8 cellular contexts compared by ENCODE assay signal in genomic region chr1:203026666-203027663, GRCh38. TPM values are rescaled to one million over a fixed set of nuclear protein-coding genes. Genes with fewer than 3 reads are reported as not detected.
DNase-seq lines count a peak whose midpoint lies in the region; ATAC-seq, FAIRE-seq and TF ChIP-seq lines count a peak whose summit lies in the region.

No MANE protein-coding gene starts in this region.

- peak overlapping the region; percentile 67 to 93; a peak in 3 of 4 replicates for H3K9ac ChIP-seq in K562 (ENCODE audit: insufficient read depth in 1 of 2, low read depth in 2 of 2, low read length in 2 of 2)
- H3K9ac ChIP-seq in HepG2 (ENCODE audit: insufficient read depth, low read depth, low read length): peak overlapping the region; percentile 55

- H3K27me3 ChIP-seq in K562 (ENCODE audit: control insufficient read depth in 2 of 2, insufficient read depth in 2 of 2, low read length in 2 of 2): no peaks in the 10 kb centered on the region; a peak in 1 of 5 replicates
- peaks cover 5 to 14% of the 10 kb centered on the region in 2 experiments; a peak in 4 of 5 replicates for H3K27me3 ChIP-seq in HepG2 (ENCODE audit: control insufficient read depth in 1 of 2, insufficient read depth in 2 of 2, low read length in 2 of 2)
- H3K27me3 ChIP-seq in thymus (ENCODE audit: control insufficient read depth, insufficient read depth): peaks cover 3% of the 10 kb centered on the region

- TF ChIP-seq POLR2A in K562 (conservative IDR thresholded peaks at IDR 0.05) (no peak), HepG2 (IDR thresholded peaks at IDR 0.05; ENCODE audit: insufficient read depth in 1 of 2, low read depth in 2 of 2, low read length in 2 of 2) (no peak)

- no peaks in the 10 kb centered on the region for H3K9me1 ChIP-seq in K562 (ENCODE audit: control insufficient read depth, insufficient read depth, low read length)

- CTCF ChIA-PET in K562 (lab: Yijun Ruan, JAX; ENCODE audit: low intra/inter-chr PET ratio) (no interaction called here), HepG2 (lab: Yijun Ruan, JAX; ENCODE audit: low intra/inter-chr PET ratio, low total read pairs) (no interaction called here)

- in situ Hi-C loops in K562 (cut with MboI) (no loop called here), HepG2 (cut with HindIII; ENCODE audit: extremely low pct_ligation_motif_present, low pct_unique_long_range_greater_than_20kb) (no loop called here)

- H3K9me3 ChIP-seq in K562 (replicated peaks; ENCODE audit: control insufficient read depth, insufficient read depth, low read depth, low read length): no peaks in the 10 kb centered on the region
- H3K9me3 ChIP-seq in HepG2 (ENCODE audit: low read length): no peaks in the 10 kb centered on the region
- no peaks in the 10 kb centered on the region for H3K9me3 ChIP-seq in thymus (ENCODE audit: control insufficient read depth)

- intact Hi-C loops in K562 (cut with micrococcal nuclease): no loop called here
- intact Hi-C loops in HepG2 (cut with micrococcal nuclease; ENCODE audit: unreplicated experiment): no loop called here

- H3K4me2 ChIP-seq in K562 (ENCODE audit: insufficient read depth, low read length) (peak overlapping the region; percentile 97), HepG2 (ENCODE audit: low read depth, low read length) (peak overlapping the region; percentile 89)

- H3K79me2 ChIP-seq in K562 (ENCODE audit: control insufficient read depth, insufficient read depth, low read length): no peaks in the 10 kb centered on the region
- H3K79me2 ChIP-seq in HepG2 (ENCODE audit: insufficient read depth, low read length): no peaks in the 10 kb centered on the region

- FAIRE-seq in K562 (lab: Jason Lieb, UNC) (no peak), HepG2 (lab: Jason Lieb, UNC) (no peak)

- H3K27ac ChIP-seq in K562 (ENCODE audit: extremely low read depth, low read depth, low read length) (peak overlapping the region; percentile 42; the same call in 1 of the 3 replicates), HepG2 (ENCODE audit: extremely low read length, insufficient read depth, low read length) (no peak overlapping the region), thymus (ENCODE audit: low read depth) (no peak overlapping the region)

- POLR2A ChIA-PET in K562 (lab: Yijun Ruan, JAX): interaction anchor here (0.6 to 4.5 kb wide), 15 partner anchors 8 to 1205 kb away, joined by 3 to 22 read pairs (median 5); partner anchors contain the start of gene TMEM183A
- POLR2A ChIA-PET in HepG2 (lab: Yijun Ruan, JAX): interaction anchor here (3.0 kb wide), 1 partner anchor 20 kb away, joined by 10 read pairs; the partner anchor contains the start of gene TMEM183A

- TF ChIP-seq CTCF in K562 (IDR thresholded peaks at IDR 0.05 in 2 of 3, conservative IDR thresholded peaks at IDR 0.05 in 1 of 3; ENCODE audit: insufficient read depth in 2 of 3, low read depth in 1 of 3, low read length in 3 of 3): 0 out of 6 replicates have a peak, but pooled peaks of 1 of the 3 experiments have one; percentile 16
- no peak for TF ChIP-seq CTCF in HepG2 (CRISPR knock-in tag; IDR thresholded peaks at IDR 0.05)

- WGBS in K562 (ENCODE audit: insufficient coverage, low coverage, missing lambda C conversion rate): 39% methylated on average over 32 of the region's 46 CpGs
- 56% methylated on average over 33 of the region's 46 CpGs for WGBS in HepG2 (ENCODE audit: low lambda C conversion rate)
- 14% methylated on average over 46 of the region's 46 CpGs for WGBS in thymus

- H3K36me3 ChIP-seq in K562 (ENCODE audit: control insufficient read depth, insufficient read depth, low read length) (peaks cover 34% of the 10 kb centered on the region), HepG2 (replicated peaks in 1 of 2; ENCODE audit: control insufficient read depth in 1 of 2, insufficient read depth in 2 of 2, low read length in 2 of 2) (peaks cover 0 to 18% of the 10 kb centered on the region in 2 experiments; a peak in 2 of 5 replicates), thymus (ENCODE audit: control insufficient read depth, insufficient read depth) (peaks cover 7% of the 10 kb centered on the region)

- BruUV-seq in K562 (replicated peaks; lab: Mats Ljungman, UMichigan) (no TSS peak), HepG2 (replicated peaks; lab: Mats Ljungman, UMichigan) (no TSS peak)

- H4K20me1 ChIP-seq in K562 (replicated peaks; ENCODE audit: control insufficient read depth, insufficient read depth, low read length) (no peaks in the 10 kb centered on the region), HepG2 (ENCODE audit: insufficient read depth, low read length) (no peaks in the 10 kb centered on the region)

- H3K4me1 ChIP-seq in K562 (replicated peaks in 1 of 2; ENCODE audit: control insufficient read depth in 2 of 2, insufficient read depth in 2 of 2, low read length in 2 of 2) (peaks cover 11 to 27% of the 10 kb centered on the region in 2 experiments; a peak in 4 of 5 replicates), HepG2 (ENCODE audit: insufficient read depth, low read length) (peaks cover 26% of the 10 kb centered on the region), thymus (ENCODE audit: control insufficient read depth, insufficient read depth, low read length) (peaks cover 2% of the 10 kb centered on the region)

- TF ChIP-seq EP300 in K562 (IDR thresholded peaks at IDR 0.05; ENCODE audit: low read length) (no peak), HepG2 (IDR thresholded peaks at IDR 0.05; ENCODE audit: low read depth in 2 of 2, low read length in 2 of 2) (no peak), HepG2 (CRISPR knock-in tag; IDR thresholded peaks at IDR 0.05; ENCODE audit: borderline replicate concordance) (no peak)

- peak overlapping the region; percentile 53 for H3K4me3 ChIP-seq in K562
- H3K4me3 ChIP-seq in HepG2 (replicated peaks in 1 of 3; ENCODE audit: insufficient read depth in 1 of 3, low read depth in 2 of 3, low read length in 3 of 3): peak overlapping the region; percentile 50 to 78 (median 69); a peak in 5 of 6 replicates
- peak overlapping the region; percentile 46 for H3K4me3 ChIP-seq in thymus (ENCODE audit: low read length)

- TF ChIP-seq RAD21 in K562 (CRISPR knock-in tag; conservative IDR thresholded peaks at IDR 0.05 in 1 of 2, IDR thresholded peaks at IDR 0.05 in 1 of 2): no peak
- no peak for TF ChIP-seq RAD21 in HepG2 (CRISPR knock-in tag; IDR thresholded peaks at IDR 0.05)

- ATAC-seq in HG03354 (IDR thresholded peaks at IDR 0.05; ENCODE audit: poor library complexity, severe bottlenecking, unreplicated experiment) (peak; percentile 27), K562 (peak; percentile 16), HepG2 (peak; percentile 35), HG02840 (IDR thresholded peaks at IDR 0.05; ENCODE audit: low FRiP score, unreplicated experiment) (no peak)

- DNase-seq in DMS79 treated with DMSO at 0.1 percent for 48 hours (lab: John Stamatoyannopoulos, UW) (peak; percentile 15), DMS79 (lab: John Stamatoyannopoulos, UW) (no peak), K562 (ENCODE audit: extremely low read depth in 1 of 4, low spot score in 3 of 4) (peak in 1 of 4 experiments; percentile 14), HepG2 (ENCODE audit: low spot score) (no peak), AG08395 (ENCODE audit: low spot score) (no peak)

- H2AFZ ChIP-seq in K562 (ENCODE audit: low read depth, low read length) (peak overlapping the region; percentile 96), HepG2 (ENCODE audit: low read length) (no peak overlapping the region)

RNA-seq across cellular contexts. Expression of gene PPFIA4, which starts 0.7 kb away (rescaled TPM):
- total RNA-seq in K562 (2011; cell fraction: chromatin; rRNA removed; ENCODE audit: low replicate concordance): 88.7 and 176 TPM in 2 replicates
- total RNA-seq in K562 (2011; cell fraction: nucleolus; rRNA removed): 60.7 and 63.9 TPM in 2 replicates
- total RNA-seq in K562 (2011; cell fraction: nucleoplasm; rRNA removed): 62.3 and 64.9 TPM in 2 replicates
- total RNA-seq in K562 (2014; rRNA removed) (0.94 and 1.00 TPM in 2 replicates), K562 (2014; rRNA removed; fragmentation: Illumina TruSeq; extraction: Trizol) (0.22 and 0.36 TPM in 2 replicates), K562 (2015; rRNA removed; fragmentation: Illumina TruSeq; extraction: Trizol) (0.43 and 0.60 TPM in 2 replicates), K562 (2021) (1.9 and 2.0 TPM in 2 replicates), HepG2 (2016; rRNA removed; fragmentation: Illumina TruSeq; extraction: Trizol) (not detected in 2 replicates)
- polyA plus RNA-seq in K562 (2011; rRNA removed) (12.0 and 15.5 TPM in 2 replicates), K562 (2014; fragmentation: Illumina TruSeq; extraction: Trizol) (0.69 and 0.70 TPM in 2 replicates), K562 (2014; fragmentation: Nextera tagmentation; extraction: Ambion mirVana) (under 1 TPM; 0.07 to 0.08 TPM), K562 (2014; rRNA removed) (1.2 and 5.3 TPM in 2 replicates), HepG2 (2011; rRNA removed) (5.4 and 6.4 TPM in 2 replicates), thymus (0.82 TPM)
- polyA plus RNA-seq in K562 (2011; cell fraction: cytosol; rRNA removed): 4.9 and 6.3 TPM in 2 replicates
- polyA plus RNA-seq in K562 (2011; cell fraction: nucleus; rRNA removed): 133 and 139 TPM in 2 replicates
- polyA plus RNA-seq in K562 (2012): 3.8 and 4.7 TPM in 2 replicates
- 5.5 and 9.7 TPM in 2 replicates for polyA minus RNA-seq in K562 (2011; rRNA and poly(A)+ RNA removed)
- polyA minus RNA-seq in K562 (2011; cell fraction: cytosol; rRNA and poly(A)+ RNA removed): 5.2 and 6.8 TPM in 2 replicates
- 32.0 and 45.5 TPM in 2 replicates for polyA minus RNA-seq in K562 (2011; cell fraction: nucleus; rRNA and poly(A)+ RNA removed)
- not detected in 2 replicates for total RNA-seq in HepG2 (2016; cell fraction: cytosol; rRNA removed; fragmentation: Illumina TruSeq; extraction: Trizol; ENCODE audit: low read depth)
- total RNA-seq in HepG2 (2016; cell fraction: insoluble cytoplasmic fraction; rRNA removed; fragmentation: Illumina TruSeq; extraction: Trizol): 0.15 TPM in 1 of 2 replicates, not detected in the other
- not detected in 2 replicates for total RNA-seq in HepG2 (2016; cell fraction: membrane; rRNA removed; fragmentation: Illumina TruSeq; extraction: Trizol)
- 0.12 TPM in 1 of 2 replicates, not detected in the other for total RNA-seq in HepG2 (2016; cell fraction: nucleus; rRNA removed; fragmentation: Illumina TruSeq; extraction: Trizol)
- 0.67 and 1.6 TPM in 2 replicates for polyA plus RNA-seq in HepG2 (2011; cell fraction: cytosol; rRNA removed)
- polyA plus RNA-seq in HepG2 (2011; cell fraction: nucleus; rRNA removed): 76.9 and 115 TPM in 2 replicates
- 3.1 and 4.4 TPM in 2 replicates for polyA plus RNA-seq in HepG2 (2012)
- not detected in 2 replicates for polyA plus RNA-seq in HepG2 (2016; cell fraction: cytosol; fragmentation: Illumina TruSeq; extraction: Trizol; ENCODE audit: low read depth)
- polyA plus RNA-seq in HepG2 (2016; cell fraction: insoluble cytoplasmic fraction; fragmentation: Illumina TruSeq; extraction: Trizol; ENCODE audit: low read depth): not detected in 2 replicates
- polyA plus RNA-seq in HepG2 (2016; cell fraction: membrane; fragmentation: Illumina TruSeq; extraction: Trizol; ENCODE audit: low read depth): not detected in 2 replicates
- polyA plus RNA-seq in HepG2 (2016; cell fraction: nucleus; fragmentation: Illumina TruSeq; extraction: Trizol; ENCODE audit: insufficient read depth, low read depth): 0.07 and 0.44 TPM in 2 replicates
- polyA minus RNA-seq in HepG2 (2011; rRNA and poly(A)+ RNA removed; ENCODE audit: low replicate concordance): 0.72 and 10.8 TPM in 2 replicates
- polyA minus RNA-seq in HepG2 (2011; cell fraction: cytosol; rRNA and poly(A)+ RNA removed): 0.49 and 0.62 TPM in 2 replicates
- polyA minus RNA-seq in HepG2 (2011; cell fraction: nucleus; rRNA and poly(A)+ RNA removed): 19.8 and 25.9 TPM in 2 replicates

RNA-seq across cellular contexts. Expression of gene TMEM183A, which starts 19.8 kb away (rescaled TPM):
- total RNA-seq in K562 (2011; cell fraction: chromatin; rRNA removed; ENCODE audit: low replicate concordance): 131 and 149 TPM in 2 replicates
- total RNA-seq in K562 (2011; cell fraction: nucleolus; rRNA removed): 80.0 and 91.2 TPM in 2 replicates
- total RNA-seq in K562 (2011; cell fraction: nucleoplasm; rRNA removed): 117 and 162 TPM in 2 replicates
- total RNA-seq in K562 (2014; rRNA removed) (119 and 136 TPM in 2 replicates), K562 (2014; rRNA removed; fragmentation: Illumina TruSeq; extraction: Trizol) (127 and 136 TPM in 2 replicates), K562 (2015; rRNA removed; fragmentation: Illumina TruSeq; extraction: Trizol) (114 TPM in 2 replicates), K562 (2021) (124 and 143 TPM in 2 replicates), HepG2 (2016; rRNA removed; fragmentation: Illumina TruSeq; extraction: Trizol) (82.0 and 85.4 TPM in 2 replicates)
- polyA plus RNA-seq in K562 (2011; rRNA removed) (166 and 180 TPM in 2 replicates), K562 (2014; fragmentation: Illumina TruSeq; extraction: Trizol) (144 and 190 TPM in 2 replicates), K562 (2014; fragmentation: Nextera tagmentation; extraction: Ambion mirVana) (10 to 100 TPM; 23.4 to 31.8 TPM), K562 (2014; rRNA removed) (124 and 139 TPM in 2 replicates), HepG2 (2011; rRNA removed) (56.2 and 59.7 TPM in 2 replicates), thymus (50.6 TPM)
- polyA plus RNA-seq in K562 (2011; cell fraction: cytosol; rRNA removed): 195 and 277 TPM in 2 replicates
- 226 and 265 TPM in 2 replicates for polyA plus RNA-seq in K562 (2011; cell fraction: nucleus; rRNA removed)
- 81.2 and 82.1 TPM in 2 replicates for polyA plus RNA-seq in K562 (2012)
- 195 and 208 TPM in 2 replicates for polyA minus RNA-seq in K562 (2011; rRNA and poly(A)+ RNA removed)
- polyA minus RNA-seq in K562 (2011; cell fraction: cytosol; rRNA and poly(A)+ RNA removed): 63.5 and 86.2 TPM in 2 replicates
- 54.9 and 85.7 TPM in 2 replicates for polyA minus RNA-seq in K562 (2011; cell fraction: nucleus; rRNA and poly(A)+ RNA removed)
- 117 and 147 TPM in 2 replicates for total RNA-seq in HepG2 (2016; cell fraction: cytosol; rRNA removed; fragmentation: Illumina TruSeq; extraction: Trizol; ENCODE audit: low read depth)
- total RNA-seq in HepG2 (2016; cell fraction: insoluble cytoplasmic fraction; rRNA removed; fragmentation: Illumina TruSeq; extraction: Trizol): 82.0 and 82.7 TPM in 2 replicates
- total RNA-seq in HepG2 (2016; cell fraction: membrane; rRNA removed; fragmentation: Illumina TruSeq; extraction: Trizol): 214 and 215 TPM in 2 replicates
- total RNA-seq in HepG2 (2016; cell fraction: nucleus; rRNA removed; fragmentation: Illumina TruSeq; extraction: Trizol): 59.5 and 61.7 TPM in 2 replicates
- polyA plus RNA-seq in HepG2 (2011; cell fraction: cytosol; rRNA removed): 65.4 and 69.6 TPM in 2 replicates
- polyA plus RNA-seq in HepG2 (2011; cell fraction: nucleus; rRNA removed): 86.6 and 92.4 TPM in 2 replicates
- polyA plus RNA-seq in HepG2 (2012): 28.1 and 30.6 TPM in 2 replicates
- 140 and 156 TPM in 2 replicates for polyA plus RNA-seq in HepG2 (2016; cell fraction: cytosol; fragmentation: Illumina TruSeq; extraction: Trizol; ENCODE audit: low read depth)
- 69.4 and 76.0 TPM in 2 replicates for polyA plus RNA-seq in HepG2 (2016; cell fraction: insoluble cytoplasmic fraction; fragmentation: Illumina TruSeq; extraction: Trizol; ENCODE audit: low read depth)
- 186 and 191 TPM in 2 replicates for polyA plus RNA-seq in HepG2 (2016; cell fraction: membrane; fragmentation: Illumina TruSeq; extraction: Trizol; ENCODE audit: low read depth)
- 82.0 and 83.2 TPM in 2 replicates for polyA plus RNA-seq in HepG2 (2016; cell fraction: nucleus; fragmentation: Illumina TruSeq; extraction: Trizol; ENCODE audit: insufficient read depth, low read depth)
- polyA minus RNA-seq in HepG2 (2011; rRNA and poly(A)+ RNA removed; ENCODE audit: low replicate concordance): 142 and 277 TPM in 2 replicates
- 22.9 and 28.1 TPM in 2 replicates for polyA minus RNA-seq in HepG2 (2011; cell fraction: cytosol; rRNA and poly(A)+ RNA removed)
- polyA minus RNA-seq in HepG2 (2011; cell fraction: nucleus; rRNA and poly(A)+ RNA removed): 96.7 and 106 TPM in 2 replicates

RNA-seq across cellular contexts. Expression of gene MYOG, which starts 58.8 kb away (rescaled TPM):
- not detected in 2 replicates for total RNA-seq in K562 (2011; cell fraction: chromatin; rRNA removed; ENCODE audit: low replicate concordance)
- total RNA-seq in K562 (2011; cell fraction: nucleolus; rRNA removed): not detected in 2 replicates
- not detected in 2 replicates for total RNA-seq in K562 (2011; cell fraction: nucleoplasm; rRNA removed)
- total RNA-seq in K562 (2014; rRNA removed) (not detected in 2 replicates), K562 (2014; rRNA removed; fragmentation: Illumina TruSeq; extraction: Trizol) (not detected in 2 replicates), K562 (2015; rRNA removed; fragmentation: Illumina TruSeq; extraction: Trizol) (not detected in 2 replicates), K562 (2021) (not detected in 2 replicates), HepG2 (2016; rRNA removed; fragmentation: Illumina TruSeq; extraction: Trizol) (not detected in 2 replicates)
- polyA plus RNA-seq in K562 (2011; rRNA removed) (not detected in 2 replicates), K562 (2014; fragmentation: Illumina TruSeq; extraction: Trizol) (not detected in 2 replicates), K562 (2014; fragmentation: Nextera tagmentation; extraction: Ambion mirVana) (not detected), K562 (2014; rRNA removed) (not detected in 2 replicates), HepG2 (2011; rRNA removed) (not detected in 2 replicates), thymus (4.7 TPM)
- not detected in 2 replicates for polyA plus RNA-seq in K562 (2011; cell fraction: cytosol; rRNA removed)
- not detected in 2 replicates for polyA plus RNA-seq in K562 (2011; cell fraction: nucleus; rRNA removed)
- polyA plus RNA-seq in K562 (2012): not detected in 2 replicates
- polyA minus RNA-seq in K562 (2011; rRNA and poly(A)+ RNA removed): not detected in 2 replicates
- not detected in 2 replicates for polyA minus RNA-seq in K562 (2011; cell fraction: cytosol; rRNA and poly(A)+ RNA removed)
- not detected in 2 replicates for polyA minus RNA-seq in K562 (2011; cell fraction: nucleus; rRNA and poly(A)+ RNA removed)
- not detected in 2 replicates for total RNA-seq in HepG2 (2016; cell fraction: cytosol; rRNA removed; fragmentation: Illumina TruSeq; extraction: Trizol; ENCODE audit: low read depth)
- total RNA-seq in HepG2 (2016; cell fraction: insoluble cytoplasmic fraction; rRNA removed; fragmentation: Illumina TruSeq; extraction: Trizol): not detected in 2 replicates
- total RNA-seq in HepG2 (2016; cell fraction: membrane; rRNA removed; fragmentation: Illumina TruSeq; extraction: Trizol): not detected in 2 replicates
- not detected in 2 replicates for total RNA-seq in HepG2 (2016; cell fraction: nucleus; rRNA removed; fragmentation: Illumina TruSeq; extraction: Trizol)
- not detected in 2 replicates for polyA plus RNA-seq in HepG2 (2011; cell fraction: cytosol; rRNA removed)
- polyA plus RNA-seq in HepG2 (2011; cell fraction: nucleus; rRNA removed): not detected in 2 replicates
- not detected in 2 replicates for polyA plus RNA-seq in HepG2 (2012)
- polyA plus RNA-seq in HepG2 (2016; cell fraction: cytosol; fragmentation: Illumina TruSeq; extraction: Trizol; ENCODE audit: low read depth): not detected in 2 replicates
- polyA plus RNA-seq in HepG2 (2016; cell fraction: insoluble cytoplasmic fraction; fragmentation: Illumina TruSeq; extraction: Trizol; ENCODE audit: low read depth): not detected in 2 replicates
- not detected in 2 replicates for polyA plus RNA-seq in HepG2 (2016; cell fraction: membrane; fragmentation: Illumina TruSeq; extraction: Trizol; ENCODE audit: low read depth)
- polyA plus RNA-seq in HepG2 (2016; cell fraction: nucleus; fragmentation: Illumina TruSeq; extraction: Trizol; ENCODE audit: insufficient read depth, low read depth): not detected in 2 replicates
- not detected in 2 replicates for polyA minus RNA-seq in HepG2 (2011; rRNA and poly(A)+ RNA removed; ENCODE audit: low replicate concordance)
- polyA minus RNA-seq in HepG2 (2011; cell fraction: cytosol; rRNA and poly(A)+ RNA removed): not detected in 2 replicates
- polyA minus RNA-seq in HepG2 (2011; cell fraction: nucleus; rRNA and poly(A)+ RNA removed): not detected in 2 replicates

RNA-seq across cellular contexts. Expression of gene CYB5R1, which starts 59.9 kb away (rescaled TPM):
- total RNA-seq in K562 (2011; cell fraction: chromatin; rRNA removed; ENCODE audit: low replicate concordance): 95.0 and 159 TPM in 2 replicates
- 139 and 149 TPM in 2 replicates for total RNA-seq in K562 (2011; cell fraction: nucleolus; rRNA removed)
- total RNA-seq in K562 (2011; cell fraction: nucleoplasm; rRNA removed): 123 and 126 TPM in 2 replicates
- 42.8 and 48.3 TPM in 2 replicates for total RNA-seq in K562 (2014; rRNA removed)
- 34.4 and 34.6 TPM in 2 replicates for total RNA-seq in K562 (2014; rRNA removed; fragmentation: Illumina TruSeq; extraction: Trizol)
- total RNA-seq in K562 (2015; rRNA removed; fragmentation: Illumina TruSeq; extraction: Trizol): 32.2 and 32.3 TPM in 2 replicates
- 38.8 and 41.1 TPM in 2 replicates for total RNA-seq in K562 (2021)
- 29.0 and 35.8 TPM in 2 replicates for polyA plus RNA-seq in K562 (2011; rRNA removed)
- polyA plus RNA-seq in K562 (2011; cell fraction: cytosol; rRNA removed): 22.3 and 33.8 TPM in 2 replicates
- polyA plus RNA-seq in K562 (2011; cell fraction: nucleus; rRNA removed): 90.4 and 107 TPM in 2 replicates
- polyA plus RNA-seq in K562 (2012): 41.2 and 48.6 TPM in 2 replicates
- 46.6 and 48.6 TPM in 2 replicates for polyA plus RNA-seq in K562 (2014; fragmentation: Illumina TruSeq; extraction: Trizol)
- polyA plus RNA-seq in K562 (2014; fragmentation: Nextera tagmentation; extraction: Ambion mirVana): 10 to 100 TPM; 10.6 to 14.3 TPM
- 30.6 and 47.9 TPM in 2 replicates for polyA plus RNA-seq in K562 (2014; rRNA removed)
- 24.2 and 35.7 TPM in 2 replicates for polyA minus RNA-seq in K562 (2011; rRNA and poly(A)+ RNA removed)
- 9.0 and 16.4 TPM in 2 replicates for polyA minus RNA-seq in K562 (2011; cell fraction: cytosol; rRNA and poly(A)+ RNA removed)
- polyA minus RNA-seq in K562 (2011; cell fraction: nucleus; rRNA and poly(A)+ RNA removed): 38.1 and 46.9 TPM in 2 replicates
- 7.9 and 18.9 TPM in 2 replicates for total RNA-seq in HepG2 (2016; rRNA removed; fragmentation: Illumina TruSeq; extraction: Trizol)
- 5.7 and 6.4 TPM in 2 replicates for total RNA-seq in HepG2 (2016; cell fraction: cytosol; rRNA removed; fragmentation: Illumina TruSeq; extraction: Trizol; ENCODE audit: low read depth)
- total RNA-seq in HepG2 (2016; cell fraction: insoluble cytoplasmic fraction; rRNA removed; fragmentation: Illumina TruSeq; extraction: Trizol): 7.2 and 19.9 TPM in 2 replicates
- total RNA-seq in HepG2 (2016; cell fraction: membrane; rRNA removed; fragmentation: Illumina TruSeq; extraction: Trizol): 6.6 and 8.2 TPM in 2 replicates
- 19.1 and 22.2 TPM in 2 replicates for total RNA-seq in HepG2 (2016; cell fraction: nucleus; rRNA removed; fragmentation: Illumina TruSeq; extraction: Trizol)
- 18.7 and 21.4 TPM in 2 replicates for polyA plus RNA-seq in HepG2 (2011; rRNA removed)
- 16.6 and 18.4 TPM in 2 replicates for polyA plus RNA-seq in HepG2 (2011; cell fraction: cytosol; rRNA removed)
- polyA plus RNA-seq in HepG2 (2011; cell fraction: nucleus; rRNA removed): 25.5 and 32.4 TPM in 2 replicates
- polyA plus RNA-seq in HepG2 (2012): 19.2 and 20.3 TPM in 2 replicates
- 4.6 and 5.2 TPM in 2 replicates for polyA plus RNA-seq in HepG2 (2016; cell fraction: cytosol; fragmentation: Illumina TruSeq; extraction: Trizol; ENCODE audit: low read depth)
- 7.2 and 8.0 TPM in 2 replicates for polyA plus RNA-seq in HepG2 (2016; cell fraction: insoluble cytoplasmic fraction; fragmentation: Illumina TruSeq; extraction: Trizol; ENCODE audit: low read depth)
- polyA plus RNA-seq in HepG2 (2016; cell fraction: membrane; fragmentation: Illumina TruSeq; extraction: Trizol; ENCODE audit: low read depth): 5.6 and 6.0 TPM in 2 replicates
- 28.5 and 33.9 TPM in 2 replicates for polyA plus RNA-seq in HepG2 (2016; cell fraction: nucleus; fragmentation: Illumina TruSeq; extraction: Trizol; ENCODE audit: insufficient read depth, low read depth)
- 28.9 and 38.2 TPM in 2 replicates for polyA minus RNA-seq in HepG2 (2011; rRNA and poly(A)+ RNA removed; ENCODE audit: low replicate concordance)
- polyA minus RNA-seq in HepG2 (2011; cell fraction: cytosol; rRNA and poly(A)+ RNA removed): 6.5 and 12.1 TPM in 2 replicates
- polyA minus RNA-seq in HepG2 (2011; cell fraction: nucleus; rRNA and poly(A)+ RNA removed): 21.4 and 21.9 TPM in 2 replicates
- polyA plus RNA-seq in thymus: 45.8 TPM
